Comparison of ENCODE assay signal across 30 cellular contexts in genomic region chr2:219502618-219503017, GRCh38. TPM values are rescaled to one million over a fixed set of nuclear protein-coding genes. Genes with fewer than 3 reads are reported as not detected.
"Had no signal": no experiment of that assay in that cellular context is flagged by ENCODE, and none has a peak within 500 bp of the region (broad histone marks: within the 10 kb centered on the region; RNA-seq: fewer than 3 reads in every experiment).

No MANE protein-coding gene starts in this region.

- H2AFZ ChIP-seq: neural progenitor cell had no signal

- H3K36me3 Mint-ChIP-seq: natural killer cell treated with Interleukin-12 subunit alpha and Interleukin-12 subunit beta and Interleukin-15 and Interleukin-18, amount 100 ng/mL, for 72 hours; neural progenitor cell had no signal

- H3K36me3 ChIP-seq: neural progenitor cell had no signal

- H3K4me2 ChIP-seq: neural progenitor cell, smooth muscle cell had no signal

- DNase-seq: cortex of kidney; effector memory CD8-positive, alpha-beta T cell; hypothalamus; immature natural killer cell; mucosa of descending colon; naive B cell; stimulated activated CD4-positive, alpha-beta T cell treated with anti-CD3 and anti-CD28 coated beads, Interleukin-12 subunit alpha, Interleukin-12 subunit beta, amount 100 ng/mL, for 4 hours; stimulated activated CD4-positive, alpha-beta T cell treated with anti-CD3 and anti-CD28 coated beads, Interleukin-1b, Interleukin-23, amount 100 ng/mL, for 48 hours; stimulated activated CD4-positive, alpha-beta T cell treated with anti-CD3 and anti-CD28 coated beads, Interleukin-4, amount 100 ng/mL, for 1 hour; stimulated activated CD8-positive, alpha-beta memory T cell treated with anti-CD3 and anti-CD28 coated beads, Interleukin-4, amount 100 ng/mL, for 48 hours; stimulated activated naive CD4-positive, alpha-beta T cell; stimulated activated naive CD8-positive, alpha-beta T cell treated with anti-CD3 and anti-CD28 coated beads, Interleukin-15, amount 100 ng/mL, for 72 hours; transverse colon had no signal

- H3K27ac ChIP-seq: neural progenitor cell, prostate gland, right atrium auricular region, suprapubic skin, transverse colon had no signal

- FAIRE-seq: endometrium, frontal cortex, keratinocyte had no signal

- H3K27me3 Mint-ChIP-seq: memory B cell; natural killer cell treated with Interleukin-12 subunit alpha and Interleukin-12 subunit beta and Interleukin-15 and Interleukin-18, amount 100 ng/mL, for 72 hours had no signal

- H3K4me3 ChIP-seq: lung, mucosa of descending colon, neural progenitor cell, prostate gland, right atrium auricular region, smooth muscle cell, suprapubic skin, transverse colon had no signal

- H3K9ac ChIP-seq: neural progenitor cell had no signal

- H3K9me3 ChIP-seq: mucosa of descending colon, prostate gland, right atrium auricular region, suprapubic skin, transverse colon had no signal

- H3K27ac Mint-ChIP-seq: effector memory CD8-positive, alpha-beta T cell; immature natural killer cell; memory B cell; mesothelial cell of epicardium; natural killer cell treated with Interleukin-12 subunit alpha and Interleukin-12 subunit beta and Interleukin-15 and Interleukin-18, amount 100 ng/mL, for 72 hours; neural progenitor cell; stimulated activated naive CD8-positive, alpha-beta T cell treated with anti-CD3 and anti-CD28 coated beads, Interleukin-15, amount 100 ng/mL, for 72 hours had no signal

- H3K4me3 Mint-ChIP-seq: effector memory CD8-positive, alpha-beta T cell; immature natural killer cell; memory B cell; mesothelial cell of epicardium; natural killer cell treated with Interleukin-12 subunit alpha and Interleukin-12 subunit beta and Interleukin-15 and Interleukin-18, amount 100 ng/mL, for 72 hours; neural progenitor cell; stimulated activated naive CD8-positive, alpha-beta T cell treated with anti-CD3 and anti-CD28 coated beads, Interleukin-15, amount 100 ng/mL, for 72 hours had no signal

- H3K27me3 ChIP-seq: right atrium auricular region, transverse colon had no signal

- ATAC-seq: effector memory CD8-positive, alpha-beta T cell; left lobe of liver; mucosa of descending colon; natural killer cell treated with Interleukin-12 subunit alpha and Interleukin-12 subunit beta and Interleukin-15 and Interleukin-18, amount 100 ng/mL, for 72 hours; sciatic nerve; stimulated activated naive CD8-positive, alpha-beta T cell treated with anti-CD3 and anti-CD28 coated beads, Interleukin-15, amount 100 ng/mL, for 72 hours had no signal

RNA-seq across cellular contexts. Expression of gene ASIC4, which starts 11.7 kb away (rescaled TPM):
- total RNA-seq: dermis microvascular lymphatic vessel endothelial cell, fibroblast of villous mesenchyme, right atrium auricular region, suprapubic skin, transverse colon had no signal
- polyA plus RNA-seq: immature natural killer cell, keratinocyte, liver had no signal

RNA-seq across cellular contexts. Expression of gene TMEM198, which starts 41.2 kb away (rescaled TPM):
- total RNA-seq: dermis microvascular lymphatic vessel endothelial cell had no signal
